Comparison of ENCODE assay signal across 19 cellular contexts in the genomic region with DNA sequence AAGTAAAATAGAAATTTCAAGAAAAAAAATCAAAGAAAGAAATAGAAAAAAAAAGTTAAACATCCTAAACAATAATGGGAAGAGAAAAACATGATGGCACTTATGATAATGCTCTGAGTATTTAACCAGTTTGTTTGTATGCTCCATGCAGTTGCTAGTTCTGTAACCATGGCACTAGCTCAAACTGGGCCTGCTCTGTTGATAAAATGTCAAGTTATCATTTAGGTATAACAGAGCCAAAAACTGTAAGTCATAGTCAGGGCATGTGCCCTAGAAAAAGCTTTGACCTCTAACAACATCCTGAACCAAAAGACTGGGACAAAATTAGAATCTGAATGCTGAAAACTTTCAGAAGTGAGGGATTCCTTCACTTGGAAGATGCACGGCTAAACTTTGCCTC.
"Had no signal": no experiment of that assay in that cellular context is flagged by ENCODE, and none has a peak within 500 bp of the region (broad histone marks: within the 10 kb centered on the region; RNA-seq: fewer than 3 reads in every experiment).

No MANE protein-coding gene starts in this region.

- H3K4me3 ChIP-seq: heart left ventricle, lung, sigmoid colon, testis had no signal

- H3K4me1 ChIP-seq: heart left ventricle, testis had no signal

- DNase-seq: activated CD4-positive, alpha-beta T cell treated with anti-CD3 and anti-CD28 coated beads, Interleukin-2, amount 10 ng/mL, durations not matched to agents 7 days and 5 days; activated CD8-positive, alpha-beta memory T cell treated with anti-CD3 and anti-CD28 coated beads, Interleukin-2, amount 10 ng/mL, durations not matched to agents 7 days and 5 days; activated CD8-positive, alpha-beta T cell treated with anti-CD3 and anti-CD28 coated beads for 36 hours; activated gamma-delta T cell; activated naive CD4-positive, alpha-beta T cell treated with anti-CD3 and anti-CD28 coated beads, Interleukin-2, amount 50 U/mL, for 16 hours; activated naive CD8-positive, alpha-beta T cell treated with anti-CD3 and anti-CD28 coated beads, Interleukin-2, amount 50 U/mL, for 24 hours; activated T-cell treated with anti-CD3 and anti-CD28 coated beads for 4 hours; heart left ventricle; islet precursor cell; left colon; sigmoid colon; SK-N-SH; stimulated activated CD4-positive, alpha-beta T cell treated with anti-CD3 and anti-CD28 coated beads, Interleukin-2, amount 100 ng/mL, for 48 hours; stimulated activated CD8-positive, alpha-beta memory T cell treated with anti-CD3 and anti-CD28 coated beads, Interleukin-4, amount 100 ng/mL, for 48 hours; stimulated activated naive CD4-positive, alpha-beta T cell; testis had no signal

- H3K27me3 ChIP-seq: heart left ventricle, sigmoid colon, testis had no signal

- H3K27ac ChIP-seq: epithelial cell of prostate, testis had no signal

- H3K9me3 ChIP-seq: heart left ventricle, SK-N-SH, testis had no signal

- H3K36me3 ChIP-seq: heart left ventricle, sigmoid colon had no signal

- ATAC-seq: activated CD4-positive, CD25-positive, alpha-beta regulatory T cell treated with anti-CD3 and anti-CD28 coated beads, Interleukin-2, amount 50 U/mL, for 24 hours; activated CD8-positive, alpha-beta memory T cell treated with anti-CD3 and anti-CD28 coated beads, Interleukin-2, amount 10 ng/mL, durations not matched to agents 7 days and 5 days; activated CD8-positive, alpha-beta T cell treated with anti-CD3 and anti-CD28 coated beads for 36 hours; activated naive CD8-positive, alpha-beta T cell treated with anti-CD3 and anti-CD28 coated beads, Interleukin-2, amount 50 U/mL, for 24 hours; heart left ventricle; left colon had no signal
